ENCODE assay signal across 21 cellular contexts in the genomic region with DNA sequence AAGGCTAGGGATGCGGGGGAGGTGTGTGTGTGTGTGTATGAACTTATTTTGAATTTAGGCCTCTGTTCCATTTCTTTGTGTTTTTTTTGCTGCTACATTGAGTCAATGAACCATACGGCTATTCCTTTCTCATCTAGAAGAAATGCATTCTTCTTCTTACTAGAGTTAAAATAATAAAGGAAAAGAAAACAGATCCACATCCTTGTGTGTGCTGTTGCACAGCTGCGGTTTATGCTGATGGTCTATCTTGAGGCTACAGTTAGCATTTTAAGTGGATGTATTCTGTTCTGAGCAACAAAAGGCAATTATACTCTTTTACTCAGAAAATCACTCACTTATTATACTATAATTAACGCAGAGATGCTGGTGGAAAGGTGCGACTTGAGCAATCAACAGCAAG.
"Had no signal": no experiment of that assay in that cellular context is flagged by ENCODE, and none has a peak within 500 bp of the region (broad histone marks: within the 10 kb centered on the region; RNA-seq: fewer than 3 reads in every experiment).

No MANE protein-coding gene starts in this region.

- H3K4me1 Mint-ChIP-seq: memory B cell, T-cell had no signal

- H3K27ac Mint-ChIP-seq: activated naive CD4-positive, alpha-beta T cell treated with anti-CD3 and anti-CD28 coated beads, Interleukin-2, amount 50 U/mL, for 72 hours; memory B cell; stimulated activated naive CD8-positive, alpha-beta T cell treated with anti-CD3 and anti-CD28 coated beads, Interleukin-15, Interleukin-2, amounts not matched to agents 100 ng/mL and 50 ng/mL, for 24 hours; T-cell; T-helper 2 cell treated with Interferon-gamma antibody and Interleukin-4, amounts not matched to agents 5 μg/mL and 100 μg/mL, for 36 hours had no signal

- H3K36me3 Mint-ChIP-seq: memory B cell, T-cell had no signal

- H3K4me3 Mint-ChIP-seq: memory B cell; stimulated activated naive CD8-positive, alpha-beta T cell treated with anti-CD3 and anti-CD28 coated beads, Interleukin-15, Interleukin-2, amounts not matched to agents 100 ng/mL and 50 ng/mL, for 24 hours; T-cell; T-helper 2 cell treated with Interferon-gamma antibody and Interleukin-4, amounts not matched to agents 5 μg/mL and 100 μg/mL, for 36 hours had no signal

- ATAC-seq: activated naive CD4-positive, alpha-beta T cell treated with anti-CD3 and anti-CD28 coated beads, Interleukin-2, amount 50 U/mL, for 72 hours; gastroesophageal sphincter; left cardiac atrium; mucosa of descending colon; psoas muscle; right cardiac atrium; T-cell had no signal

- DNase-seq: activated CD4-positive, alpha-beta T cell treated with anti-CD3 and anti-CD28 coated beads for 1 hour; activated gamma-delta T cell treated with Interleukin-2 at 50 U/mL for 16 hours; activated T-cell treated with anti-CD3 and anti-CD28 coated beads, Interleukin-2, amount 50 U/mL, for 1 hour; aorta; cerebellar nuclear complex; cortex of kidney; head of caudate nucleus; hypothalamus; left cardiac atrium; mucosa of descending colon; occipital lobe; psoas muscle; right cardiac atrium; stimulated activated CD4-positive, alpha-beta T cell treated with anti-CD3 and anti-CD28 coated beads, Interleukin-1b, Interleukin-23, amount 100 ng/mL, for 48 hours; T-cell; WERI-Rb-1 had no signal

- H3K27me3 Mint-ChIP-seq: memory B cell; stimulated activated naive CD8-positive, alpha-beta T cell treated with anti-CD3 and anti-CD28 coated beads, Interleukin-15, Interleukin-2, amounts not matched to agents 100 ng/mL and 50 ng/mL, for 24 hours; T-cell had no signal
